In the genomic region with DNA sequence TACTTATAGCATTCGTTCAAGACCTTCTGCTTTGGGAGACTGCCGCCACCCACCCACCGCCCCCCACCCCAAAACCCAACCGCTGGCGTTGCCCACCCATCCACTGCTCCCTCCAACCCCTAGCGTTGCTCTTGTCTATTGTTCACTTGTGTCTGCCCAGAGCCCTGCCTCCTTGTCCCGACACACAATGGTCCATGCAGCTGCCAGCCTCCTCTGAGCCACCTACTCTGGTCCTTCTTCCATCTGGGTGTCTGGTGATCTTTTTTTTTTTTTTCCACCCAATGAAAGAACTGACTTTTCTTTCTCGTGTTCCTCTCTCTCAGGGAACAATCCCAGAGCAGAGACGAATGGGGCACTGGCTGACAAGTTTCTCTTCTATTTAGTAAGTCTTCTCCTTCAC, we compare ENCODE assay signal across 1 cellular context.
TF ChIP-seq lines count a peak whose summit lies in the region.

No MANE protein-coding gene starts in this region.

TF ChIP-seq in H1, 55 proteins besides CTCF, POLR2A, EP300 and RAD21:
- TF ChIP-seq EZH2 (IDR thresholded peaks at IDR 0.05; ENCODE audit: low read depth, low read length, severe bottlenecking) (no peak), NANOG (IDR thresholded peaks at IDR 0.05; ENCODE audit: insufficient read depth, low read depth, low read length, poor library complexity, severe bottlenecking) (no peak), SIRT6 (IDR thresholded peaks at IDR 0.05; ENCODE audit: low read length) (no peak), TAF1 (IDR thresholded peaks at IDR 0.05; ENCODE audit: low read depth, low read length) (no peak), BACH1 (IDR thresholded peaks at IDR 0.05; ENCODE audit: low read length) (no peak), PHF8 (conservative IDR thresholded peaks at IDR 0.05; ENCODE audit: low read depth, low read length) (no peak), BRCA1 (IDR thresholded peaks at IDR 0.05; ENCODE audit: low read depth, low read length) (no peak), KDM5A (IDR thresholded peaks at IDR 0.05; ENCODE audit: low read length) (no peak), RNF2 (IDR thresholded peaks at IDR 0.05; ENCODE audit: borderline replicate concordance, low read depth, low read length, missing control alignments, poor library complexity, severe bottlenecking) (no peak)
- TF ChIP-seq, protein P1, sequence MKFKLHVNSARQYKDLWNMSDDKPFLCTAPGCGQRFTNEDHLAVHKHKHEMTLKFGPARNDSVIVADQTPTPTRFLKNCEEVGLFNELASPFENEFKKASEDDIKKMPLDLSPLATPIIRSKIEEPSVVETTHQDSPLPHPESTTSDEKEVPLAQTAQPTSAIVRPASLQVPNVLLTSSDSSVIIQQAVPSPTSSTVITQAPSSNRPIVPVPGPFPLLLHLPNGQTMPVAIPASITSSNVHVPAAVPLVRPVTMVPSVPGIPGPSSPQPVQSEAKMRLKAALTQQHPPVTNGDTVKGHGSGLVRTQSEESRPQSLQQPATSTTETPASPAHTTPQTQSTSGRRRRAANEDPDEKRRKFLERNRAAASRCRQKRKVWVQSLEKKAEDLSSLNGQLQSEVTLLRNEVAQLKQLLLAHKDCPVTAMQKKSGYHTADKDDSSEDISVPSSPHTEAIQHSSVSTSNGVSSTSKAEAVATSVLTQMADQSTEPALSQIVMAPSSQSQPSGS (IDR thresholded peaks at IDR 0.05; ENCODE audit: low read length) = no peak
